5 cellular contexts compared by ENCODE assay signal in genomic region chr14:19390230-19390629, GRCh38. TPM values are rescaled to one million over a fixed set of nuclear protein-coding genes. Genes with fewer than 3 reads are reported as not detected.
"Had no signal": no experiment of that assay in that cellular context is flagged by ENCODE, and none has a peak within 500 bp of the region (broad histone marks: within the 10 kb centered on the region; RNA-seq: fewer than 3 reads in every experiment).

No MANE protein-coding gene starts in this region.

RNA-seq across cellular contexts. Expression of gene POTEG, which starts 43.9 kb away (rescaled TPM):
- total RNA-seq: HepG2, IMR-90, NCI-H460, PC-9, RPMI7951 had no signal
